In the genomic region with DNA sequence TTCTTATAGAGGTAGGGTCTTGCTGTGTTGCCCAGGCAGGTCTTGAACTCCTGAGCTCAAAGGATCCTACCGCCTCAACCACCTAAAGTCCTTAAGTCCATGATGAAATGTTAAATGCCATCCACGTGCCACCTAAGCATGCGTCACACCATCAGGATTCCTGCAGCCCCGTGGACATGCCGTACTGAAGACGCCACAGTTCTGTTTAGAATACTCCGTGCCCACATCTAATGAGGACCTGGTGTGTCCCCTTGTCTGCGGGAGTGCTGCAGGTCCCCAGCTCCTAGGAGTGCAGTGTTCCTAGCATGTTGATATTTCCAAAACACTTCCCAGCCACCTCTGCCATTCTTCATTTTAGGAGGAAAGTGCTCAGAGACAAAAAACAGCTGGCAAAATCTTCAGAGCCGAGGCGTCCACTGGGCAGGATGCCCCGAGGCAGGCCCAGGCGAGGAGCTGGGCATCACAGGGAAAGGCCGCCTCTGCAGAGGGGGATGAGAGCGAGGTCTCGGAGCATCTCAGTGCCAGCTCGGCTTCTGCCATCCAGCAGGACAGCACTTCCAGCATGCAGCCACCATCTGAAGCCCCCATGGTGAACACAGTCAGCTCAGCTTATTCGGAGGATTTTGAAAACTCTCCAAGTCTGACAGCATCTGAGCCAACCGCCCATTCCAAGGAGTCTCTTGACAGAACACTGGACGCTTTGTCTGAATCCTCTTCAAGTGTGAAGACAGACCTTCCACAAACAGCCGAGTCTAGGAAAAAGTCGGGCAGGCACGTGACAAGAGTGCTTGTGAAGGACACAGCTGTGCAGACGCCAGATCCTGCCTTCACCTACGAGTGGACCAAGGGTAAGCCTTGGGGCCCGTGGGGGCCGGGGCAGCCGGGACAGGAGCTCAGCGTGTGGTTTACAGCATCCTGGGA, we compare ENCODE assay signal across 14 cellular contexts. TPM values are rescaled to one million over a fixed set of nuclear protein-coding genes. Genes with fewer than 3 reads are reported as not detected.
DNase-seq lines count a peak whose midpoint lies in the region; ATAC-seq and TF ChIP-seq lines count a peak whose summit lies in the region.
"Had no signal": no experiment of that assay in that cellular context is flagged by ENCODE, and none has a peak within 500 bp of the region (broad histone marks: within the 10 kb centered on the region; RNA-seq: fewer than 3 reads in every experiment).

No MANE protein-coding gene starts in this region.

- no peaks in the 10 kb centered on the region for H3K27me3 Mint-ChIP-seq in WTC11 (ENCODE audit: low read depth)
- H3K27me3 Mint-ChIP-seq: CD4-positive, alpha-beta T cell had no signal

- H3K36me3 Mint-ChIP-seq in WTC11 = peaks cover 11% of the 10 kb centered on the region

- H3K27ac ChIP-seq in esophagus squamous epithelium (peak overlapping the region; percentile 30 to 81 (median 71)), left lung (peak overlapping the region in 1 of 2 donors; percentile 5), thyroid gland (peak overlapping the region in 2 of 3 donors; percentile 23 to 30), spleen (no peak overlapping the region)
- H3K27ac ChIP-seq: epithelial cell of prostate had no signal

- H3K9me3 Mint-ChIP-seq in WTC11 = no peaks in the 10 kb centered on the region
- H3K9me3 Mint-ChIP-seq: CD4-positive, alpha-beta T cell had no signal

- no peak for ATAC-seq in WTC11
- ATAC-seq in left lung = peak; percentile 37

- WGBS in esophagus squamous epithelium, 2 donors = 84 to 86% methylated on average over 14 to 19 of the region's 28 CpGs
- 61 to 65% methylated on average over 16 to 28 of the region's 28 CpGs for WGBS in thyroid gland, 2 donors
- WGBS in spleen, 5 donors = 90 to 94% (median 94%) methylated on average over 28 of the region's 28 CpGs

- H3K4me1 ChIP-seq in esophagus squamous epithelium = peaks cover 0 to 17% (median 0%) of the 10 kb centered on the region in 3 donors
- H3K4me1 ChIP-seq in left lung = no peaks in the 10 kb centered on the region
- H3K4me1 ChIP-seq in thyroid gland = peaks cover 5% of the 10 kb centered on the region in 2 donors
- no peaks in the 10 kb centered on the region for H3K4me1 ChIP-seq in spleen

- no peak overlapping the region for H3K27ac Mint-ChIP-seq in WTC11
- H3K27ac Mint-ChIP-seq: CD4-positive, alpha-beta T cell had no signal

- CTCF ChIA-PET in WTC11 (lab: Charles Lee) = interaction anchor here (1.3 kb wide), 1 partner anchor 126 kb away, joined by 3 read pairs; no protein-coding TSS in a partner anchor

- DNase-seq in WTC11 (ENCODE audit: low spot score) = no peak
- DNase-seq in esophagus squamous epithelium (lab: John Stamatoyannopoulos, UW) = no peak
- no peak for DNase-seq in left lung
- DNase-seq in thyroid gland = peak; percentile 75 to 77
- DNase-seq in spleen = no peak
- no peak for DNase-seq in AG20443 (ENCODE audit: low spot score)
- no peak for DNase-seq in SIG-M5 (lab: John Stamatoyannopoulos, UW)
- DNase-seq: activated gamma-delta T cell; CD4-positive, alpha-beta T cell; central memory CD4-positive, alpha-beta T cell; Kasumi-1; NCI-H2029; NCI-H748 treated with DMSO at 0.1 percent for 48 hours had no signal

- no peak overlapping the region for H3K4me3 Mint-ChIP-seq in WTC11
- H3K4me3 Mint-ChIP-seq: CD4-positive, alpha-beta T cell had no signal

- H3K27me3 ChIP-seq in esophagus squamous epithelium = no peaks in the 10 kb centered on the region
- no peaks in the 10 kb centered on the region for H3K27me3 ChIP-seq in left lung
- H3K27me3 ChIP-seq in thyroid gland = no peaks in the 10 kb centered on the region
- no peaks in the 10 kb centered on the region for H3K27me3 ChIP-seq in spleen (replicated peaks in 1 of 7)

- TF ChIP-seq POLR2A in esophagus squamous epithelium (IDR thresholded peaks at IDR 0.05) (no peak), thyroid gland (IDR thresholded peaks at IDR 0.05) (no peak), spleen (IDR thresholded peaks at IDR 0.05) (no peak)

- H3K9me3 ChIP-seq in esophagus squamous epithelium (no peaks in the 10 kb centered on the region), left lung (no peaks in the 10 kb centered on the region), thyroid gland (no peaks in the 10 kb centered on the region), spleen (no peaks in the 10 kb centered on the region)

- TF ChIP-seq CTCF in WTC11 (IDR thresholded peaks at IDR 0.05) (no peak), esophagus squamous epithelium (IDR thresholded peaks at IDR 0.05) (no peak), left lung (IDR thresholded peaks at IDR 0.05) (no peak), thyroid gland (IDR thresholded peaks at IDR 0.05) (no peak), spleen (IDR thresholded peaks at IDR 0.05 in 8 of 11, conservative IDR thresholded peaks at IDR 0.05 in 3 of 11) (no peak)

- H3K4me3 ChIP-seq in esophagus squamous epithelium (peak overlapping the region in 1 of 4 donors; percentile 23), left lung (no peak overlapping the region), thyroid gland (replicated peaks in 1 of 3) (no peak overlapping the region), spleen (no peak overlapping the region)

- POLR2A ChIA-PET in WTC11 (lab: Charles Lee) = no interaction called here

- intact Hi-C loops in esophagus squamous epithelium (cut with DNase I) = no loop called here
- intact Hi-C loops in left lung (cut with DNase I) = no loop called here
- intact Hi-C loops in thyroid gland (cut with DNase I) = no loop called here
- intact Hi-C loops in spleen (cut with DNase I; ENCODE audit: low total_unique reads) = no loop called here

- H3K4me1 Mint-ChIP-seq in WTC11 = no peaks in the 10 kb centered on the region

- H3K36me3 ChIP-seq in esophagus squamous epithelium = peaks cover 2 to 96% (median 12%) of the 10 kb centered on the region in 3 donors
- peaks cover 0 to 52% of the 10 kb centered on the region in 2 donors for H3K36me3 ChIP-seq in left lung
- H3K36me3 ChIP-seq in thyroid gland = peaks cover 12 to 13% of the 10 kb centered on the region in 2 donors
- H3K36me3 ChIP-seq in spleen = peaks cover 0 to 81% (median 19%) of the 10 kb centered on the region in 6 donors

TF ChIP-seq in WTC11, 78 proteins besides CTCF, POLR2A, EP300 and RAD21:
- 0 out of 2 replicates have a peak, but pooled peaks have one; percentile 24 for TF ChIP-seq ZNF121 (CRISPR knock-in tag; IDR thresholded peaks at IDR 0.05)
- TF ChIP-seq, protein P1, sequence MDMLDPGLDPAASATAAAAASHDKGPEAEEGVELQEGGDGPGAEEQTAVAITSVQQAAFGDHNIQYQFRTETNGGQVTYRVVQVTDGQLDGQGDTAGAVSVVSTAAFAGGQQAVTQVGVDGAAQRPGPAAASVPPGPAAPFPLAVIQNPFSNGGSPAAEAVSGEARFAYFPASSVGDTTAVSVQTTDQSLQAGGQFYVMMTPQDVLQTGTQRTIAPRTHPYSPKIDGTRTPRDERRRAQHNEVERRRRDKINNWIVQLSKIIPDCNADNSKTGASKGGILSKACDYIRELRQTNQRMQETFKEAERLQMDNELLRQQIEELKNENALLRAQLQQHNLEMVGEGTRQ (CRISPR knock-in tag; IDR thresholded peaks at IDR 0.05) = no peak

RNA-seq across cellular contexts. Expression of a gene that starts 13.2 kb away (rescaled TPM):
- 3.4 to 4.8 TPM (median 4.1 TPM) in 3 replicates for total RNA-seq in WTC11 (2021)
- 1 to 10 TPM; 2.5 to 10.0 (median 4.2) TPM for total RNA-seq in esophagus squamous epithelium
- total RNA-seq in left lung = 1 to 10 TPM; 4.9 to 6.1 TPM
- 10 to 100 TPM in 3 of 4 donors, 1 to 10 TPM in 1; 8.6 to 12.0 (median 10.6) TPM for total RNA-seq in thyroid gland
- total RNA-seq in spleen = 1 to 10 TPM; 3.1 to 7.5 (median 4.8) TPM
- 1 to 10 TPM; 2.3 to 4.3 (median 3.8) TPM for polyA plus RNA-seq in spleen

RNA-seq across cellular contexts. Expression of a gene that starts 13.4 kb away (rescaled TPM):
- 0.21 to 0.87 TPM (median 0.50 TPM) in 3 replicates for total RNA-seq in WTC11 (2021)
- total RNA-seq in esophagus squamous epithelium = not detected
- not detected for total RNA-seq in left lung
- total RNA-seq in thyroid gland = under 1 TPM in 1 of 4 donors, not detected in 3; 0.58 TPM
- not detected for total RNA-seq in spleen
- under 1 TPM; 0.07 to 0.10 (median 0.08) TPM for polyA plus RNA-seq in spleen
- total RNA-seq: CD4-positive, alpha-beta T cell had no signal

RNA-seq across cellular contexts. Expression of a gene that starts 32.8 kb away (rescaled TPM):
- total RNA-seq in WTC11 (2021) = 67.4 to 98.7 TPM (median 75.8 TPM) in 3 replicates
- 10 to 100 TPM in 1 of 4 donors, 1 to 10 TPM in 3; 5.5 to 11.8 (median 9.6) TPM for total RNA-seq in esophagus squamous epithelium
- total RNA-seq in left lung = 10 to 100 TPM; 28.1 to 38.0 TPM
- 10 to 100 TPM in 3 of 4 donors, 1 to 10 TPM in 1; 8.1 to 15.5 (median 11.7) TPM for total RNA-seq in thyroid gland
- 10 to 100 TPM; 19.7 to 55.6 (median 43.8) TPM for total RNA-seq in spleen
- 10 to 100 TPM; 14.3 to 32.5 (median 16.7) TPM for polyA plus RNA-seq in spleen

RNA-seq across cellular contexts. Expression of a gene that starts 37.6 kb away (rescaled TPM):
- total RNA-seq in WTC11 (2021) = 37.9 to 44.8 TPM (median 39.1 TPM) in 3 replicates
- 10 to 100 TPM in 3 of 4 donors, 1 to 10 TPM in 1; 8.1 to 21.7 (median 19.8) TPM for total RNA-seq in esophagus squamous epithelium
- 10 to 100 TPM; 31.9 to 48.1 TPM for total RNA-seq in left lung
- total RNA-seq in thyroid gland = 10 to 100 TPM; 24.4 to 37.4 (median 28.6) TPM
- 10 to 100 TPM; 28.3 to 81.7 (median 50.3) TPM for total RNA-seq in spleen
- polyA plus RNA-seq in spleen = 10 to 100 TPM; 17.0 to 29.3 (median 20.0) TPM

Comparison
In these comparisons a context has a peak if more than half of its experiments do, and no peak if none do; other contexts are left out.
1. DNase-seq: peak in thyroid gland (2 of 2); none in WTC11 (single experiment), esophagus squamous epithelium (single experiment), left lung (0 of 2), spleen (single experiment), AG20443 (single experiment) and SIG-M5 (single experiment).
2. H3K27ac ChIP-seq: peak in esophagus squamous epithelium (4 of 4) and thyroid gland (2 of 3); none in spleen (0 of 8).